In the genomic region with DNA sequence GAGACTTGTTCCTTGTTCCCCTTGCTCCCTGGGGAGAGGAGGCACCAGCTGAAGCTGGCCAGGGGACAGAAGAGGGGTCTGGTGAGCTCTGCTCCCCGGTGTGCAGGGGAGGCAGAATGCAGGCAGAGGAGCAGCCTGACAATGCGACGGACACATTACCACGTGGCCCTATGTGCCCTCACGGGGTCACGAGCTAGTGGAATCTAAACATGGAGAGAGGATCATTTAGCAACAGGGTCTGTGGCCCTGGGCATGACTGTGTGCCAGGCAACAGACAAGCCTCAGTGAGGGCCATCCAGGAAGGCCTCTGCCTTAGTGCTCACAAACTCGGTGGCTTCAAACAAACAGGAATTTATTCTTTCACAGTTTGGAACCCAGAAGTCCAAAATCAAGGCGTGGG, we compare ENCODE assay signal across 1 cellular context.
TF ChIP-seq lines count a peak whose summit lies in the region.

No MANE protein-coding gene starts in this region.

TF ChIP-seq in H1, 55 proteins besides CTCF, POLR2A, EP300 and RAD21:
- TF ChIP-seq RNF2 (IDR thresholded peaks at IDR 0.05; ENCODE audit: borderline replicate concordance, low read depth, low read length, missing control alignments, poor library complexity, severe bottlenecking) (no peak), RXRA (IDR thresholded peaks at IDR 0.05; ENCODE audit: insufficient read depth, low read depth, low read length) (no peak), POLR2AphosphoS5 (IDR thresholded peaks at IDR 0.05; ENCODE audit: low read depth, low read length) (no peak), CHD1 (IDR thresholded peaks at IDR 0.05; ENCODE audit: low read depth, low read length) (no peak), SIRT6 (IDR thresholded peaks at IDR 0.05; ENCODE audit: low read length) (no peak), CTBP2 (IDR thresholded peaks at IDR 0.05; ENCODE audit: borderline replicate concordance, insufficient read depth, insufficient read length, low read length) (no peak), EGR1 (IDR thresholded peaks at IDR 0.05; ENCODE audit: borderline replicate concordance, low read depth, low read length) (no peak), YY1 (IDR thresholded peaks at IDR 0.05; ENCODE audit: low read depth, low read length) (no peak), BACH1 (IDR thresholded peaks at IDR 0.05; ENCODE audit: low read length) (no peak), KDM5A (IDR thresholded peaks at IDR 0.05; ENCODE audit: low read length) (no peak), ZNF274 (IDR thresholded peaks at IDR 0.05; ENCODE audit: borderline replicate concordance, extremely low read depth, low read length) (no peak)
- TF ChIP-seq, protein P1, sequence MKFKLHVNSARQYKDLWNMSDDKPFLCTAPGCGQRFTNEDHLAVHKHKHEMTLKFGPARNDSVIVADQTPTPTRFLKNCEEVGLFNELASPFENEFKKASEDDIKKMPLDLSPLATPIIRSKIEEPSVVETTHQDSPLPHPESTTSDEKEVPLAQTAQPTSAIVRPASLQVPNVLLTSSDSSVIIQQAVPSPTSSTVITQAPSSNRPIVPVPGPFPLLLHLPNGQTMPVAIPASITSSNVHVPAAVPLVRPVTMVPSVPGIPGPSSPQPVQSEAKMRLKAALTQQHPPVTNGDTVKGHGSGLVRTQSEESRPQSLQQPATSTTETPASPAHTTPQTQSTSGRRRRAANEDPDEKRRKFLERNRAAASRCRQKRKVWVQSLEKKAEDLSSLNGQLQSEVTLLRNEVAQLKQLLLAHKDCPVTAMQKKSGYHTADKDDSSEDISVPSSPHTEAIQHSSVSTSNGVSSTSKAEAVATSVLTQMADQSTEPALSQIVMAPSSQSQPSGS (IDR thresholded peaks at IDR 0.05; ENCODE audit: low read length) = no peak
